11 cellular contexts compared by ENCODE assay signal in genomic region chr6:5878792-5879191, GRCh38.
"Had no signal": no experiment of that assay in that cellular context is flagged by ENCODE, and none has a peak within 500 bp of the region (broad histone marks: within the 10 kb centered on the region; RNA-seq: fewer than 3 reads in every experiment).

No MANE protein-coding gene starts in this region.

- H3K4me1 Mint-ChIP-seq: brain had no signal

- ATAC-seq: activated T-cell treated with anti-CD3 and anti-CD28 coated beads, Interleukin-2, amount 50 U/mL, for 4 hours; effector memory CD8-positive, alpha-beta T cell; foreskin keratinocyte; right cardiac atrium had no signal

- H3K9me3 Mint-ChIP-seq: effector memory CD8-positive, alpha-beta T cell had no signal

- H3K27me3 Mint-ChIP-seq: activated naive CD8-positive, alpha-beta T cell; effector memory CD8-positive, alpha-beta T cell had no signal

- H3K27ac Mint-ChIP-seq: activated naive CD8-positive, alpha-beta T cell; brain; effector memory CD8-positive, alpha-beta T cell had no signal

- H3K4me3 Mint-ChIP-seq: activated naive CD8-positive, alpha-beta T cell; activated T-cell treated with anti-CD3 and anti-CD28 coated beads, Interleukin-2, amount 50 U/mL, for 4 hours; brain; effector memory CD8-positive, alpha-beta T cell had no signal

- DNase-seq: activated CD4-positive, alpha-beta T cell treated with anti-CD3 and anti-CD28 coated beads, Interleukin-2, amount 50 U/mL, for 4 hours; activated CD4-positive, CD25-positive, alpha-beta regulatory T cell; activated effector memory CD4-positive, alpha-beta T cell treated with anti-CD3 and anti-CD28 coated beads, Interleukin-2, amount 50 U/mL, for 16 hours; activated T-cell treated with anti-CD3 and anti-CD28 coated beads, Interleukin-2, amount 50 U/mL, for 4 hours; dermis blood vessel endothelial cell; effector memory CD8-positive, alpha-beta T cell; foreskin keratinocyte; kidney glomerular epithelial cell; right cardiac atrium had no signal

- H3K36me3 Mint-ChIP-seq: activated naive CD8-positive, alpha-beta T cell; brain had no signal
